ENCODE assay signal across 8 cellular contexts in the genomic region with DNA sequence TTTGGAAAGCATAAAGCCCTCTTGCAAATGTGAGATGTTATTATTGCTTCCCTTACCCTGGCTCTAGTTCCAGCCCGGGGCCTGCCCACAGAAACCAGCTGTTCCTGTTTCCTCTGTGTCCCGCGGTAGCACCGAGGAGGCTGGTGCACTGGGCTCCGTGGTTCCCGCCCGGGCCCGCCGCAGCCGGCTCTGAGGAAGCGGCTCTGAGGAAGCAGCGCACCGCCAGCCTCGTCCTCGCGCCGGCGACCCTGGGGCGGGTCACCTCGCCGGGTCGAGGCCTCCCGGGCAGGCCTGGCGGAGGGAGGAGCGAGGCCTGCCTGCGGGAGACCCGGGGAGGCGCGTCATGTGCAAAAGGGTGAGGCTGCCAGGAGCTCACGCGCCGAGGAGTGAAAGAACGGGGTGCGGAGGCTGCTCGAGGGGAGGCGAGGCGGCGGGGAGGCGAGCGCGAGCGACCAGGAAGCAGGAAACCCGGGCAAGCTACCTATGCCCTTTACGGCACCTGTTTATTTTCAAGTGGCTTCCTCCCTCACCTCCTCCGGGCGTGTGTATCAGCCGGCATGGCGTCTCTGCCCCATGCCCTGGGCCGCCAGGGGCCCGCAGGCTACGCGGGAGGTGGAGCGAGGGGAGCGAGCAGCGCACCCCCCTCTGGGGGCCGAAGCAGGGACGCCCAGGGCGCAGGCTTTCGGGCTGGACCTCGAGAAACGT.
A peak's percentile ranks its signal among the peaks of the same experiment; 100 is the strongest.
DNase-seq lines count a peak whose midpoint lies in the region; ATAC-seq and TF ChIP-seq lines count a peak whose summit lies in the region.

No MANE protein-coding gene starts in this region.

- WGBS in stomach, 5 donors, result 0 to 1% (median 1%) methylated on average over 44 to 61 of the region's 61 CpGs

- no peaks in the 10 kb centered on the region for H3K9me3 ChIP-seq in stomach

- H3K4me3 Mint-ChIP-seq in activated T-helper 1 cell treated with anti-CD3 and anti-CD28 coated beads, Interleukin-12 subunit alpha, Interleukin-12 subunit beta, Interleukin-2, Interleukin-4 antibody, amounts not matched to agents 30 ng/mL and 10 ng/mL and 1 ng/mL, durations not matched to agents 14 hours and 24 hours and 36 hours, result peak overlapping the region; percentile 38
- peak overlapping the region; percentile 83 for H3K4me3 Mint-ChIP-seq in natural killer cell

- H3K9me3 Mint-ChIP-seq in activated T-helper 1 cell treated with anti-CD3 and anti-CD28 coated beads, Interleukin-12 subunit alpha, Interleukin-12 subunit beta, Interleukin-2, Interleukin-4 antibody, amounts not matched to agents 30 ng/mL and 10 ng/mL and 1 ng/mL, durations not matched to agents 14 hours and 24 hours and 36 hours, result no peaks in the 10 kb centered on the region
- no peaks in the 10 kb centered on the region for H3K9me3 Mint-ChIP-seq in natural killer cell

- ATAC-seq in HG02884 (IDR thresholded peaks at IDR 0.05; ENCODE audit: unreplicated experiment) (peak; percentile 73), natural killer cell (peak; percentile 73 to 81 (median 80))

- H3K4me1 ChIP-seq in stomach, result peaks cover 0 to 16% (median 10%) of the 10 kb centered on the region in 4 donors

- DNase-seq in DMS153 (lab: John Stamatoyannopoulos, UW) (peak; percentile 2), DMS153 treated with DMSO at 0.1 percent for 48 hours (lab: John Stamatoyannopoulos, UW; ENCODE audit: unreplicated experiment) (no peak), NOMO-1 treated with DMSO at 0.1 percent for 48 hours (lab: John Stamatoyannopoulos, UW; ENCODE audit: unreplicated experiment) (peak; percentile 73), fibroblast of peridontal ligament (ENCODE audit: extremely low read depth) (peak; percentile 18), natural killer cell (peak; percentile 33), stomach (peak; percentile 61)
- DNase-seq in activated T-helper 1 cell treated with anti-CD3 and anti-CD28 coated beads, Interleukin-12 subunit alpha, Interleukin-12 subunit beta, Interleukin-2, Interleukin-4 antibody, amounts not matched to agents 30 ng/mL and 10 ng/mL and 1 ng/mL, durations not matched to agents 14 hours and 24 hours and 36 hours (ENCODE audit: low spot score), result peak; percentile 34

- H3K36me3 Mint-ChIP-seq in activated T-helper 1 cell treated with anti-CD3 and anti-CD28 coated beads, Interleukin-12 subunit alpha, Interleukin-12 subunit beta, Interleukin-2, Interleukin-4 antibody, amounts not matched to agents 30 ng/mL and 10 ng/mL and 1 ng/mL, durations not matched to agents 14 hours and 24 hours and 36 hours (ENCODE audit: low read depth), result no peaks in the 10 kb centered on the region
- no peaks in the 10 kb centered on the region for H3K36me3 Mint-ChIP-seq in natural killer cell

- peak overlapping the region; percentile 58 to 70 (median 58) for H3K4me3 ChIP-seq in stomach

- H3K27ac Mint-ChIP-seq in activated T-helper 1 cell treated with anti-CD3 and anti-CD28 coated beads, Interleukin-12 subunit alpha, Interleukin-12 subunit beta, Interleukin-2, Interleukin-4 antibody, amounts not matched to agents 30 ng/mL and 10 ng/mL and 1 ng/mL, durations not matched to agents 14 hours and 24 hours and 36 hours, result no peak overlapping the region
- peak overlapping the region in 1 of 2 donors; percentile 77 for H3K27ac Mint-ChIP-seq in natural killer cell

- H3K27ac ChIP-seq in stomach, result peak overlapping the region; percentile 51 to 79 (median 78)

- peaks cover 5% of the 10 kb centered on the region for H3K4me1 Mint-ChIP-seq in activated T-helper 1 cell treated with anti-CD3 and anti-CD28 coated beads, Interleukin-12 subunit alpha, Interleukin-12 subunit beta, Interleukin-2, Interleukin-4 antibody, amounts not matched to agents 30 ng/mL and 10 ng/mL and 1 ng/mL, durations not matched to agents 14 hours and 24 hours and 36 hours (ENCODE audit: low read depth)
- peaks cover 8 to 16% of the 10 kb centered on the region in 2 donors for H3K4me1 Mint-ChIP-seq in natural killer cell

- no peaks in the 10 kb centered on the region for H3K27me3 ChIP-seq in stomach

- intact Hi-C loops in activated T-helper 1 cell treated with anti-CD3 and anti-CD28 coated beads, Interleukin-12 subunit alpha, Interleukin-12 subunit beta, Interleukin-2, Interleukin-4 antibody, amounts not matched to agents 30 ng/mL and 10 ng/mL and 1 ng/mL, durations not matched to agents 14 hours and 24 hours and 36 hours (cut with micrococcal nuclease), result loop anchor here (5.0 kb wide), 3 partner anchors 83 to 257 kb away; partner anchors contain the start of gene C5orf63
- intact Hi-C loops in natural killer cell (cut with micrococcal nuclease), result no loop called here
- intact Hi-C loops in stomach (cut with DNase I; ENCODE audit: low total_unique reads), result no loop called here

- no peak for TF ChIP-seq CTCF in natural killer cell (IDR thresholded peaks at IDR 0.05)
- TF ChIP-seq CTCF in stomach (IDR thresholded peaks at IDR 0.05), result no peak

- H3K27me3 Mint-ChIP-seq in activated T-helper 1 cell treated with anti-CD3 and anti-CD28 coated beads, Interleukin-12 subunit alpha, Interleukin-12 subunit beta, Interleukin-2, Interleukin-4 antibody, amounts not matched to agents 30 ng/mL and 10 ng/mL and 1 ng/mL, durations not matched to agents 14 hours and 24 hours and 36 hours (ENCODE audit: insufficient read depth), result peaks cover 1% of the 10 kb centered on the region
- H3K27me3 Mint-ChIP-seq in natural killer cell (ENCODE audit: low read depth in 2 of 2), result no peaks in the 10 kb centered on the region

- H3K36me3 ChIP-seq in stomach, result no peaks in the 10 kb centered on the region

- no peak for TF ChIP-seq POLR2A in stomach (IDR thresholded peaks at IDR 0.05)

- TF ChIP-seq EP300 in stomach (IDR thresholded peaks at IDR 0.05), result no peak
